In genomic region chr1:113924473-113924872, GRCh38 we compare ENCODE assay signal across 25 cellular contexts. TPM values are rescaled to one million over a fixed set of nuclear protein-coding genes. Genes with fewer than 3 reads are reported as not detected.
"Had no signal": no experiment of that assay in that cellular context is flagged by ENCODE, and none has a peak within 500 bp of the region (broad histone marks: within the 10 kb centered on the region; RNA-seq: fewer than 3 reads in every experiment).

No MANE protein-coding gene starts in this region.

- H3K27me3 Mint-ChIP-seq: effector memory CD8-positive, alpha-beta T cell had no signal

- H3K27ac Mint-ChIP-seq: effector memory CD8-positive, alpha-beta T cell; endodermal cell; mesothelial cell of epicardium; naive thymus-derived CD8-positive, alpha-beta T cell had no signal

- DNase-seq: effector CD8-positive, alpha-beta T cell; effector memory CD8-positive, alpha-beta T cell; endodermal cell; erythroblast; esophagus squamous epithelium; foreskin fibroblast; foreskin melanocyte; gastrocnemius medialis; glutamatergic neuron; head of caudate nucleus; heart right ventricle; hippocampal formation; left cardiac atrium; left lung; left ventricle myocardium superior; lower lobe of right lung; mesenchymal stem cell; mucosa of descending colon; naive B cell; naive thymus-derived CD8-positive, alpha-beta T cell had no signal

- H3K4me3 Mint-ChIP-seq: effector memory CD8-positive, alpha-beta T cell; endodermal cell; mesothelial cell of epicardium; naive B cell; naive thymus-derived CD8-positive, alpha-beta T cell had no signal

- H3K9me3 Mint-ChIP-seq: effector memory CD8-positive, alpha-beta T cell; endodermal cell; mesothelial cell of epicardium; naive B cell; naive thymus-derived CD8-positive, alpha-beta T cell had no signal

- H3K27ac ChIP-seq: coronary artery, epithelial cell of prostate, esophagus squamous epithelium, gastrocnemius medialis, heart right ventricle, left lung, lower lobe of right lung had no signal

- H3K36me3 ChIP-seq: esophagus squamous epithelium, gastrocnemius medialis, heart right ventricle, left lung, lower lobe of right lung had no signal

- H3K4me3 ChIP-seq: coronary artery, esophagus squamous epithelium, gastrocnemius medialis, heart right ventricle, left lung, lower lobe of right lung, mucosa of descending colon had no signal

- H3K36me3 Mint-ChIP-seq: mesothelial cell of epicardium; naive B cell; naive thymus-derived CD8-positive, alpha-beta T cell had no signal

- ATAC-seq: effector memory CD8-positive, alpha-beta T cell; esophagus mucosa; gastrocnemius medialis; heart right ventricle; left cardiac atrium; left lung; left ventricle myocardium superior; lower lobe of right lung; mucosa of descending colon; naive thymus-derived CD8-positive, alpha-beta T cell had no signal

- H3K9me3 ChIP-seq: esophagus squamous epithelium, gastrocnemius medialis, heart right ventricle, left lung, lower lobe of right lung, mucosa of descending colon had no signal

RNA-seq across cellular contexts. Expression of gene BCL2L15, which starts 37.1 kb away (rescaled TPM):
- total RNA-seq: left ventricle myocardium superior had no signal

RNA-seq across cellular contexts. Expression of gene PTPN22, which starts 53.0 kb away (rescaled TPM):
- total RNA-seq: endodermal cell, kidney epithelial cell, mesothelial cell of epicardium had no signal
